In genomic region chr10:73910764-73911552, GRCh38 we compare ENCODE assay signal across 8 cellular contexts. TPM values are rescaled to one million over a fixed set of nuclear protein-coding genes. Genes with fewer than 3 reads are reported as not detected.
A peak's percentile ranks its signal among the peaks of the same experiment; 100 is the strongest.
DNase-seq lines count a peak whose midpoint lies in the region; ATAC-seq, FAIRE-seq and TF ChIP-seq lines count a peak whose summit lies in the region.

TSS of gene PLAU (plus strand) at chr10:73911132. CDS start at chr10:73911556, 424 bp downstream.

- H3K4me1 Mint-ChIP-seq in T-helper 17 cell = peaks cover 25% of the 10 kb centered on the region

- H3K27ac Mint-ChIP-seq in T-helper 17 cell = peak within 1 kb of the TSS; percentile 51

- intact Hi-C loops in left lung (cut with DNase I) = no loop called here

- H3K9me3 ChIP-seq in T-helper 17 cell (ENCODE audit: control insufficient read depth, low read length, poor library complexity, severe bottlenecking) (no peaks in the 10 kb centered on the region), left lung (no peaks in the 10 kb centered on the region)

- H3K36me3 ChIP-seq in left lung = peaks cover 0 to 20% of the 10 kb centered on the region in 2 donors

- H3K27me3 ChIP-seq in left lung = peaks cover 0 to 26% of the 10 kb centered on the region in 2 donors

- peak within 1 kb of the TSS; percentile 65 to 77 for H3K27ac ChIP-seq in left lung

- DNase-seq in ELR (ENCODE audit: low read depth) (peak; percentile 72), T-helper 17 cell (peak; percentile 15 to 36 (median 30)), choroid plexus epithelial cell (ENCODE audit: low read depth) (no peak), left lung (peak; percentile 72 to 95), D721Med (ENCODE audit: insufficient read length, low spot score) (no peak)
- DNase-seq in stimulated activated CD8-positive, alpha-beta memory T cell treated with anti-CD3 and anti-CD28 coated beads, Interleukin-12 subunit alpha, Interleukin-12 subunit beta, amount 100 ng/mL, for 4 hours (ENCODE audit: low read depth) = peak; percentile 19

- H3K4me3 Mint-ChIP-seq in T-helper 17 cell = peak within 1 kb of the TSS; percentile 94

- H3K4me3 ChIP-seq in choroid plexus epithelial cell (ENCODE audit: low read depth, low read length) (peak within 1 kb of the TSS; percentile 68), left lung (peak within 1 kb of the TSS; percentile 59 to 62)

- no peak for TF ChIP-seq CTCF in choroid plexus epithelial cell (conservative IDR thresholded peaks at IDR 0.05; ENCODE audit: low read depth, low read length)
- no peak for TF ChIP-seq CTCF in left lung (IDR thresholded peaks at IDR 0.05)
- TF ChIP-seq CTCF in D721Med (IDR thresholded peaks at IDR 0.05; ENCODE audit: insufficient read depth, missing control alignments) = no peak

- ATAC-seq in HG03354 (IDR thresholded peaks at IDR 0.05; ENCODE audit: poor library complexity, severe bottlenecking, unreplicated experiment) = peak; percentile 49
- peak; percentile 71 for ATAC-seq in T-helper 17 cell
- peak; percentile 34 for ATAC-seq in left lung
- ATAC-seq in HG03097 (IDR thresholded peaks at IDR 0.05; ENCODE audit: low FRiP score, unreplicated experiment) = no peak

- peaks cover 34 to 80% of the 10 kb centered on the region in 2 donors for H3K4me1 ChIP-seq in left lung

- H3K27me3 Mint-ChIP-seq in T-helper 17 cell = peaks cover 24% of the 10 kb centered on the region

- H3K36me3 Mint-ChIP-seq in T-helper 17 cell (ENCODE audit: low read depth) = peaks cover 2% of the 10 kb centered on the region

- FAIRE-seq in D721Med (lab: Jason Lieb, UNC) = no peak

RNA-seq across cellular contexts. Expression of gene PLAU, which starts in this region (rescaled TPM):
- total RNA-seq in T-helper 17 cell (under 1 TPM in 1 of 2 donors, not detected in 1; 0.42 TPM), left lung (10 to 100 TPM; 26.6 to 29.0 TPM)

Comparison
In these comparisons a context has a peak if more than half of its experiments do, and no peak if none do; other contexts are left out.
1. RNA of gene PLAU (total RNA-seq): 26.6 to 29.0 TPM in left lung; 0.42 TPM in T-helper 17 cell; every median in the first group is over 10 times any median in the second.
2. Peak in DNase-seq and ATAC-seq in T-helper 17 cell; RNA of the gene not detected or under 1 TPM.
3. DNase-seq: peak in ELR (single experiment), left lung (2 of 2) and stimulated activated CD8-positive, alpha-beta memory T cell treated with anti-CD3 and anti-CD28 coated beads, Interleukin-12 subunit alpha, Interleukin-12 subunit beta, amount 100 ng/mL, for 4 hours (single experiment); none in choroid plexus epithelial cell (single experiment) and D721Med (single experiment).